ENCODE assay signal across 8 cellular contexts in genomic region chr2:85420743-85421705, GRCh38. TPM values are rescaled to one million over a fixed set of nuclear protein-coding genes. Genes with fewer than 3 reads are reported as not detected.
DNase-seq lines count a peak whose midpoint lies in the region; ATAC-seq and TF ChIP-seq lines count a peak whose summit lies in the region.

No MANE protein-coding gene starts in this region.

- H3K27ac ChIP-seq in KOPT-K1 (ENCODE audit: low read depth, low read length, poor library complexity, severe bottlenecking) (peak overlapping the region; percentile 57), neural progenitor cell (no peak overlapping the region), subcutaneous abdominal adipose tissue (ENCODE audit: low read depth, low read length) (no peak overlapping the region)

- H3K4me1 Mint-ChIP-seq in neural progenitor cell, result peaks cover 31% of the 10 kb centered on the region

- peak; percentile 53 for ATAC-seq in GM21717 (IDR thresholded peaks at IDR 0.05; ENCODE audit: unreplicated experiment)

- H3K4me2 ChIP-seq in neural progenitor cell, result peak overlapping the region; percentile 19

- TF ChIP-seq CTCF in fibroblast of the aortic adventitia (IDR thresholded peaks at IDR 0.05; ENCODE audit: insufficient read depth, low read length) (peak; percentile 99), neural progenitor cell (IDR thresholded peaks at IDR 0.05) (peak; percentile 100)

- H3K9ac ChIP-seq in neural progenitor cell, result no peak overlapping the region
- peak overlapping the region in 3 of 5 donors; percentile 42 to 59 (median 52) for H3K9ac ChIP-seq in subcutaneous abdominal adipose tissue (ENCODE audit: low read length in 5 of 5)

- no peaks in the 10 kb centered on the region for H3K36me3 Mint-ChIP-seq in neural progenitor cell

- H3K9me3 ChIP-seq in KOPT-K1 (ENCODE audit: insufficient read depth, low read length, poor library complexity, severe bottlenecking) (no peaks in the 10 kb centered on the region), neural progenitor cell (ENCODE audit: low read depth) (no peaks in the 10 kb centered on the region), subcutaneous abdominal adipose tissue (ENCODE audit: control insufficient read depth in 5 of 5, low read length in 5 of 5) (no peaks in the 10 kb centered on the region)

- peak overlapping the region; percentile 77 for H2AFZ ChIP-seq in neural progenitor cell (replicated peaks)

- peaks cover 6% of the 10 kb centered on the region for H3K4me1 ChIP-seq in neural progenitor cell
- H3K4me1 ChIP-seq in subcutaneous abdominal adipose tissue (ENCODE audit: control insufficient read depth in 5 of 5, insufficient read depth in 5 of 5, low read length in 5 of 5), result peaks cover 5 to 37% (median 34%) of the 10 kb centered on the region in 5 donors

- H3K79me2 ChIP-seq in neural progenitor cell (ENCODE audit: low read depth), result no peaks in the 10 kb centered on the region

- peak overlapping the region; percentile 66 for H3K4me3 Mint-ChIP-seq in neural progenitor cell

- H3K9me3 Mint-ChIP-seq in neural progenitor cell, result no peaks in the 10 kb centered on the region

- no peaks in the 10 kb centered on the region for H3K27me3 ChIP-seq in neural progenitor cell
- H3K27me3 ChIP-seq in subcutaneous abdominal adipose tissue (ENCODE audit: control insufficient read depth in 5 of 5, insufficient read depth in 4 of 5, low read length in 5 of 5), result no peaks in the 10 kb centered on the region

- DNase-seq in DMS53 (lab: John Stamatoyannopoulos, UW) (peak; percentile 97), RPMI7951 (ENCODE audit: low read depth) (peak; percentile 91), fibroblast of the aortic adventitia (ENCODE audit: low read depth) (peak; percentile 73), neural progenitor cell (ENCODE audit: low spot score) (peak; percentile 90)
- DNase-seq in activated T-helper 9 cell treated with anti-CD3 and anti-CD28 coated beads, Interleukin-2, amount 50 U/mL, for 16 hours (ENCODE audit: low read depth), result peak; percentile 86

- peaks cover 12% of the 10 kb centered on the region for H3F3A ChIP-seq in neural progenitor cell (ENCODE audit: low read depth)

- no peaks in the 10 kb centered on the region for H4K20me1 ChIP-seq in neural progenitor cell (ENCODE audit: low read depth)

- H3K4me3 ChIP-seq in fibroblast of the aortic adventitia (ENCODE audit: low read depth, low read length), result no peak overlapping the region
- H3K4me3 ChIP-seq in neural progenitor cell, result no peak overlapping the region
- peak overlapping the region; percentile 50 to 63 (median 52) for H3K4me3 ChIP-seq in subcutaneous abdominal adipose tissue (ENCODE audit: low read depth in 1 of 5, low read length in 5 of 5)

- H3K27me3 Mint-ChIP-seq in neural progenitor cell (ENCODE audit: insufficient read depth, low read depth), result peaks cover 8% of the 10 kb centered on the region

- H3K36me3 ChIP-seq in KOPT-K1 (ENCODE audit: insufficient read depth, low read length) (no peaks in the 10 kb centered on the region), neural progenitor cell (no peaks in the 10 kb centered on the region), subcutaneous abdominal adipose tissue (ENCODE audit: control insufficient read depth in 5 of 5, insufficient read depth in 5 of 5, low read length in 5 of 5) (no peaks in the 10 kb centered on the region)

- peak overlapping the region; percentile 95 for H3K27ac Mint-ChIP-seq in neural progenitor cell

RNA-seq across cellular contexts. Expression of gene SH2D6, which starts 2.5 kb away (rescaled TPM):
- not detected in 2 replicates for total RNA-seq in RPMI7951 (2014; rRNA removed; shearing (Covaris generic))
- total RNA-seq in fibroblast of the aortic adventitia (ENCODE audit: low replicate concordance) (0.27 TPM in 1 of 2 replicates, not detected in the other), neural progenitor cell (ENCODE audit: low replicate concordance) (0.07 and 0.74 TPM in 2 replicates)

RNA-seq across cellular contexts. Expression of gene CAPG, which starts 10.9 kb away (rescaled TPM):
- 5.2 and 8.5 TPM in 2 replicates for total RNA-seq in RPMI7951 (2014; rRNA removed; shearing (Covaris generic))
- total RNA-seq in fibroblast of the aortic adventitia (ENCODE audit: low replicate concordance) (131 and 144 TPM in 2 replicates), neural progenitor cell (ENCODE audit: low replicate concordance) (23.9 TPM in 2 replicates)

Comparison
In these comparisons a context has a peak if more than half of its experiments do, and no peak if none do; other contexts are left out.
1. H3K4me3 ChIP-seq: peak in subcutaneous abdominal adipose tissue (5 of 5); none in fibroblast of the aortic adventitia (single experiment) and neural progenitor cell (single experiment).
2. Peak in every context shown above with its lines, with median percentiles within 50 percentile points of each other: DNase-seq.